8 cellular contexts compared by ENCODE assay signal in the genomic region with DNA sequence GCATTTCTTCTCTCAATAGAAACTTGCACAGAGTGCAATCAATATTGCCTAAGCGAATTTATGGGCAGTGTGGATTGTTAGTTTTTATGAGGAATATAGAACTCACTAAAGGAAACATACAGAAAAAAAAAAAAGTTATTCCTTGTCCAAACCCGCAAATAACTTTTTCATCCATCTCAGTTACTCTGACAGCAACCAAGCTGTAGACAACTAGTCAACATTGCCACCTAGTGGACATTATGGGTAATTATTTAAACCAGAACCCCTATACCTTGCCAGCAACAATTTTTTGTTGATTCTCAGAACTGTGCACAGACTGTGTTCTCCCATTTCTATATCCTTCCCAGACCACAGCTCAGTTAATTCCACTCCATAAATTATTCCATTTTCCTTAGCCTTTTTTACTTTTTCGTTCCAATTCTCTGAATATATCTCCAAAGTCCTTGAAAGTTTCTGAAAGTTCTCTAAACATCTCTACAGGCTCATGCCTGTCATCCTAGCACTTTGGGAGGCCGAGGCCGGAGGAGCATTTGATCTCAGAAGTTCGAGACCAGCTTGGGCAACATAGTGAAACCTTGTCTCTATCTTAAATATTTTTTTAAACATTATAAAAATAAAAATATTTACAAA. TPM values are rescaled to one million over a fixed set of nuclear protein-coding genes. Genes with fewer than 3 reads are reported as not detected.
A peak's percentile ranks its signal among the peaks of the same experiment; 100 is the strongest.
DNase-seq lines count a peak whose midpoint lies in the region; ATAC-seq and TF ChIP-seq lines count a peak whose summit lies in the region.

No MANE protein-coding gene starts in this region.

- ATAC-seq in HCT116 (peak; percentile 26), lung (ENCODE audit: insufficient read depth, low FRiP score) (no peak), GM18907 (IDR thresholded peaks at IDR 0.05; ENCODE audit: unreplicated experiment) (no peak)

- H4K20me1 ChIP-seq in HCT116 (ENCODE audit: insufficient read depth): no peaks in the 10 kb centered on the region

- in situ Hi-C loops in T47D (cut with HindIII; ENCODE audit: low pct_unique_long_range_greater_than_20kb, low sequenced_read_pairs): no loop called here

- H3K4me1 ChIP-seq in HCT116 (ENCODE audit: control insufficient read depth in 1 of 2, insufficient read depth in 2 of 2, low read length in 2 of 2) (peaks cover 0 to 8% of the 10 kb centered on the region in 2 experiments; a peak in 2 of 4 replicates), lung (ENCODE audit: control insufficient read depth in 2 of 2, insufficient read depth in 2 of 2, low read length in 2 of 2) (peaks cover 6% of the 10 kb centered on the region in 2 donors)

- H3K27me3 ChIP-seq in HCT116 (ENCODE audit: insufficient read depth, low read length) (no peaks in the 10 kb centered on the region), lung (ENCODE audit: control insufficient read depth, insufficient read depth) (no peaks in the 10 kb centered on the region)

- no peaks in the 10 kb centered on the region for H3K9me2 ChIP-seq in HCT116 (ENCODE audit: insufficient read depth)

- no TSS peak for BruUV-seq in HCT116 (replicated peaks; lab: Mats Ljungman, UMichigan)

- H3K9me3 ChIP-seq in HCT116 (ENCODE audit: control insufficient read depth in 1 of 2, insufficient read depth in 1 of 2, low read depth in 1 of 2, low read length in 2 of 2) (peaks cover 0 to 6% of the 10 kb centered on the region in 2 experiments; a peak in 1 of 4 replicates), lung (ENCODE audit: control insufficient read depth in 2 of 2, insufficient read depth in 1 of 2, low read length in 1 of 2) (peaks cover 0 to 1% of the 10 kb centered on the region in 2 donors)

- peak; percentile 9 to 37 for DNase-seq in NCI-H2081 (lab: John Stamatoyannopoulos, UW)
- DNase-seq in NCI-H2081 treated with DMSO at 0.1 percent for 48 hours (lab: John Stamatoyannopoulos, UW): no peak
- peak; percentile 55 for DNase-seq in HCT116 (ENCODE audit: low read depth, low spot score)
- peak; percentile 8 to 73 for DNase-seq in NCI-H526 (lab: John Stamatoyannopoulos, UW)
- peak; percentile 76 to 79 for DNase-seq in T47D (ENCODE audit: low read depth in 1 of 2, low spot score in 1 of 2)
- no peak for DNase-seq in lung (ENCODE audit: low spot score)
- DNase-seq in KG1 (lab: John Stamatoyannopoulos, UW): no peak

- TF ChIP-seq RAD21 in HCT116 (IDR thresholded peaks at IDR 0.05; ENCODE audit: low read depth): peak; percentile 82

- no peaks in the 10 kb centered on the region for H3K36me3 ChIP-seq in HCT116 (ENCODE audit: control insufficient read depth in 1 of 2, insufficient read depth in 2 of 2, low read length in 2 of 2)
- H3K36me3 ChIP-seq in lung (ENCODE audit: control insufficient read depth in 2 of 2, insufficient read depth in 2 of 2, low read length in 2 of 2): no peaks in the 10 kb centered on the region

- POLR2A ChIA-PET in HCT116 (lab: Charles Lee): no interaction called here

- H3K27ac ChIP-seq in HCT116 (ENCODE audit: low read depth, low read length): no peak overlapping the region
- no peak overlapping the region for H3K27ac ChIP-seq in lung (ENCODE audit: low read depth in 1 of 2, low read length in 1 of 2)

- CTCF ChIA-PET in HCT116 (lab: Charles Lee): interaction anchor here (1.0 to 1.5 kb wide), 7 partner anchors 46 to 538 kb away, joined by 3 to 8 read pairs (median 3); no protein-coding TSS in a partner anchor

- TF ChIP-seq CTCF in HCT116 (IDR thresholded peaks at IDR 0.05 in 2 of 3, conservative IDR thresholded peaks at IDR 0.05 in 1 of 3; ENCODE audit: borderline replicate concordance in 1 of 3, insufficient read depth in 1 of 3, low read depth in 2 of 3, low read length in 2 of 3) (peak; percentile 55 to 82 (median 69)), lung (IDR thresholded peaks at IDR 0.05; ENCODE audit: control extremely low read depth, extremely low read depth) (peak; percentile 43)

- RAD21 ChIA-PET in HCT116 (lab: Charles Lee; ENCODE audit: low non-redundant PET in 1 of 2, low total read pairs in 2 of 2, uncharacterized antibody in 2 of 2, unreplicated experiment in 2 of 2): interaction anchor here in 1 of 2 experiments (1.0 kb wide), 1 partner anchor 144 kb away, joined by 5 read pairs; no protein-coding TSS in a partner anchor

- no peaks in the 10 kb centered on the region for H3K79me2 ChIP-seq in HCT116 (ENCODE audit: insufficient read depth, low read length)

- intact Hi-C loops in HCT116 (cut with micrococcal nuclease): loop anchor here (2.0 to 10.0 kb wide), 2 partner anchors 234 to 296 kb away; no protein-coding TSS in a partner anchor

- TF ChIP-seq POLR2A in HCT116 (IDR thresholded peaks at IDR 0.05; ENCODE audit: borderline replicate concordance, extremely low read depth, insufficient read depth, insufficient read length): no peak

- peak overlapping the region; percentile 86 for H2AFZ ChIP-seq in HCT116 (ENCODE audit: low read depth, low read length, poor library complexity, severe bottlenecking)

- 70% methylated on average over 6 of the region's 6 CpGs for WGBS in lung, 2 donors

- H3K4me3 ChIP-seq in HCT116 (replicated peaks in 1 of 2; ENCODE audit: low read depth in 1 of 2, low read length in 2 of 2) (no peak overlapping the region), lung (no peak overlapping the region)

- no peak overlapping the region for H3K4me2 ChIP-seq in HCT116 (ENCODE audit: low read length)

- no peak overlapping the region for H3K9ac ChIP-seq in HCT116 (ENCODE audit: low read length)

TF ChIP-seq in HCT116, 20 proteins besides CTCF, POLR2A, EP300 and RAD21 (continues in another document):
- no peak for TF ChIP-seq ATF3 (IDR thresholded peaks at IDR 0.05)
- no peak for TF ChIP-seq SP1 (IDR thresholded peaks at IDR 0.05; ENCODE audit: low read depth)
- TF ChIP-seq EGR1 (IDR thresholded peaks at IDR 0.05; ENCODE audit: low read depth): 0 out of 2 replicates have a peak, but pooled peaks have one; percentile 14
- no peak for TF ChIP-seq ZNF274 (IDR thresholded peaks at IDR 0.05; ENCODE audit: low read depth, low read length)
- no peak for TF ChIP-seq POLR2AphosphoS5 (IDR thresholded peaks at IDR 0.05; ENCODE audit: low read depth, low read length)
- TF ChIP-seq SIN3A (IDR thresholded peaks at IDR 0.05; ENCODE audit: low read depth): no peak
- TF ChIP-seq, protein P1, sequence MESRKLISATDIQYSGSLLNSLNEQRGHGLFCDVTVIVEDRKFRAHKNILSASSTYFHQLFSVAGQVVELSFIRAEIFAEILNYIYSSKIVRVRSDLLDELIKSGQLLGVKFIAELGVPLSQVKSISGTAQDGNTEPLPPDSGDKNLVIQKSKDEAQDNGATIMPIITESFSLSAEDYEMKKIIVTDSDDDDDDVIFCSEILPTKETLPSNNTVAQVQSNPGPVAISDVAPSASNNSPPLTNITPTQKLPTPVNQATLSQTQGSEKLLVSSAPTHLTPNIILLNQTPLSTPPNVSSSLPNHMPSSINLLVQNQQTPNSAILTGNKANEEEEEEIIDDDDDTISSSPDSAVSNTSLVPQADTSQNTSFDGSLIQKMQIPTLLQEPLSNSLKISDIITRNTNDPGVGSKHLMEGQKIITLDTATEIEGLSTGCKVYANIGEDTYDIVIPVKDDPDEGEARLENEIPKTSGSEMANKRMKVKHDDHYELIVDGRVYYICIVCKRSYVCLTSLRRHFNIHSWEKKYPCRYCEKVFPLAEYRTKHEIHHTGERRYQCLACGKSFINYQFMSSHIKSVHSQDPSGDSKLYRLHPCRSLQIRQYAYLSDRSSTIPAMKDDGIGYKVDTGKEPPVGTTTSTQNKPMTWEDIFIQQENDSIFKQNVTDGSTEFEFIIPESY (IDR thresholded peaks at IDR 0.05; ENCODE audit: extremely low read depth, insufficient replicate concordance, low read length): no peak
- TF ChIP-seq CBX3 (IDR thresholded peaks at IDR 0.05; ENCODE audit: low read depth): peak; percentile 95
- TF ChIP-seq MAX (IDR thresholded peaks at IDR 0.05): no peak
- TF ChIP-seq TCF7L2 (IDR thresholded peaks at IDR 0.05; ENCODE audit: borderline replicate concordance, extremely low read depth, insufficient read depth, insufficient read length): no peak
- TF ChIP-seq SRF (IDR thresholded peaks at IDR 0.05; ENCODE audit: low read depth): 0 out of 2 replicates have a peak, but pooled peaks have one; percentile 36
- TF ChIP-seq CEBPB (IDR thresholded peaks at IDR 0.05; ENCODE audit: low read depth): no peak
- TF ChIP-seq REST (IDR thresholded peaks at IDR 0.05; ENCODE audit: low read depth): no peak
- no peak for TF ChIP-seq EZH2phosphoT487 (IDR thresholded peaks at IDR 0.05; ENCODE audit: borderline replicate concordance)

RNA-seq across cellular contexts. Expression of gene AFAP1L1, which starts 2.6 kb away (rescaled TPM):
- total RNA-seq in HCT116 (2021; ENCODE audit: unreplicated experiment) (4.3 TPM), lung (10 to 100 TPM; 22.8 to 40.6 TPM)
- polyA plus RNA-seq in HCT116 (2012): 4.4 and 5.5 TPM in 2 replicates
- 10 to 100 TPM in 1 of 2 donors, 1 to 10 TPM in 1; 9.8 to 13.3 TPM for polyA plus RNA-seq in lung

Comparison
In these comparisons a context has a peak if more than half of its experiments do, and no peak if none do; other contexts are left out.
1. DNase-seq: peak in NCI-H2081 (2 of 2), HCT116 (single experiment), NCI-H526 (2 of 2) and T47D (2 of 2); none in NCI-H2081 treated with DMSO at 0.1 percent for 48 hours (single experiment), lung (single experiment) and KG1 (single experiment).